9 cellular contexts compared by ENCODE assay signal in the genomic region with DNA sequence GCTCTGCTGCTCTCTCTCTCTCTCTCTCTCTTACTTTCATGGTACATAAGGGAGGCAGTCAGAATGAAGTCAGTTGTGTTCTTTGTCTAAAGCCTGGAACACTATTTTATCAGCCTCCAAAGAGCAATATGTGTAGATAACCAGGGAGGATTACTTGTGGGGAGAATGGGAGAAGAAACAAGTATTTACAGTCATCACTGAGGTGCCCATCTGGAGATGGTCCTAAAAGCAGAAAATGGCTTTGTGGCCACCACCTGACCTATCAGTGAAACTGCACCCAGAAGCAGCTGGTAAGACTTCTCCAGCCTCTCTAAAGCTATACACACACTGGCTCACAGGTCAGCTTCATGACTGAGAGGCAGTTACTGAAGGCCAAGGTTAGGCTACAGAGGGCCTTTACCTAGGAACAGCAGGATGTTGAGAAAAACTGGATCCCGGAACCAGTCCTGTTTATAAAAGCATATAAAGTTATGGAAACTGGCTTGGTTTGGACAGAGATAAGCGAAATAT.
A peak's percentile ranks its signal among the peaks of the same experiment; 100 is the strongest.
DNase-seq lines count a peak whose midpoint lies in the region; ATAC-seq and TF ChIP-seq lines count a peak whose summit lies in the region.
"Had no signal": no experiment of that assay in that cellular context is flagged by ENCODE, and none has a peak within 500 bp of the region (broad histone marks: within the 10 kb centered on the region; RNA-seq: fewer than 3 reads in every experiment).

No MANE protein-coding gene starts in this region.

- no peaks in the 10 kb centered on the region for H3K9me3 Mint-ChIP-seq in chondrocyte (ENCODE audit: low read depth)
- H3K9me3 Mint-ChIP-seq in activated T-helper 17 cell treated with anti-CD3 and anti-CD28 coated beads, Interleukin-2, amount 50 U/mL, for 72 hours = no peaks in the 10 kb centered on the region

- peak overlapping the region; percentile 93 for H3K27ac Mint-ChIP-seq in chondrocyte (ENCODE audit: unreplicated experiment)
- no peak overlapping the region for H3K27ac Mint-ChIP-seq in activated T-helper 17 cell treated with anti-CD3 and anti-CD28 coated beads, Interleukin-2, amount 50 U/mL, for 72 hours

- TF ChIP-seq CTCF in AG09309 (IDR thresholded peaks at IDR 0.05; ENCODE audit: control insufficient read depth, insufficient read depth, low read depth, low read length, missing control alignments) (peak; percentile 65), chondrocyte (IDR thresholded peaks at IDR 0.05) (peak; percentile 77)

- no peaks in the 10 kb centered on the region for H3K36me3 Mint-ChIP-seq in chondrocyte (ENCODE audit: low read depth)
- H3K36me3 Mint-ChIP-seq in activated T-helper 17 cell treated with anti-CD3 and anti-CD28 coated beads, Interleukin-2, amount 50 U/mL, for 72 hours (ENCODE audit: low read depth) = peaks cover 20% of the 10 kb centered on the region

- peak overlapping the region; percentile 13 for H3K4me3 Mint-ChIP-seq in chondrocyte (ENCODE audit: unreplicated experiment)
- H3K4me3 Mint-ChIP-seq in activated T-helper 17 cell treated with anti-CD3 and anti-CD28 coated beads, Interleukin-2, amount 50 U/mL, for 72 hours = no peak overlapping the region

- H3K4me3 ChIP-seq in AG09309 (ENCODE audit: control insufficient read depth, low read depth, low read length) = no peak overlapping the region
- H3K4me3 ChIP-seq: lung had no signal

- ATAC-seq in GM18511 (IDR thresholded peaks at IDR 0.05; ENCODE audit: unreplicated experiment) (peak; percentile 97), HG02943 (IDR thresholded peaks at IDR 0.05; ENCODE audit: low read depth, unreplicated experiment) (peak; percentile 79)
- ATAC-seq in activated T-helper 17 cell treated with anti-CD3 and anti-CD28 coated beads, Interleukin-2, amount 50 U/mL, for 72 hours (replicated peaks) = no peak

- peaks cover 63% of the 10 kb centered on the region for H3K4me1 Mint-ChIP-seq in chondrocyte (ENCODE audit: low read depth)
- peaks cover 14% of the 10 kb centered on the region for H3K4me1 Mint-ChIP-seq in activated T-helper 17 cell treated with anti-CD3 and anti-CD28 coated beads, Interleukin-2, amount 50 U/mL, for 72 hours

- DNase-seq in AG09309 (ENCODE audit: low read depth) = peak; percentile 52
- DNase-seq in NCI-H524 treated with DMSO at 0.1 percent for 48 hours (lab: John Stamatoyannopoulos, UW) = peak; percentile 40
- no peak for DNase-seq in chondrocyte (ENCODE audit: low spot score)
- peak; percentile 80 to 82 for DNase-seq in lung microvascular endothelial cell (ENCODE audit: low read depth in 2 of 2)
- DNase-seq in activated naive CD4-positive, alpha-beta T cell (lab: John Stamatoyannopoulos, UW) = no peak

- no peaks in the 10 kb centered on the region for H3K27me3 Mint-ChIP-seq in chondrocyte (ENCODE audit: low read depth)
- no peaks in the 10 kb centered on the region for H3K27me3 Mint-ChIP-seq in activated T-helper 17 cell treated with anti-CD3 and anti-CD28 coated beads, Interleukin-2, amount 50 U/mL, for 72 hours

Comparison
In these comparisons a context has a peak if more than half of its experiments do, and no peak if none do; other contexts are left out.
1. DNase-seq: peak in AG09309 (single experiment), NCI-H524 treated with DMSO at 0.1 percent for 48 hours (single experiment) and lung microvascular endothelial cell (2 of 2); none in chondrocyte (single experiment) and activated naive CD4-positive, alpha-beta T cell (0 of 4).